ENCODE assay signal across 2 cellular contexts in genomic region chr7:106282374-106282773, GRCh38.
TF ChIP-seq lines count a peak whose summit lies in the region.

No MANE protein-coding gene starts in this region.

TF ChIP-seq in K562, 482 proteins besides CTCF, POLR2A, EP300 and RAD21 (continued from another document and continues in another):
- TF ChIP-seq ILF3 (IDR thresholded peaks at IDR 0.05; ENCODE audit: borderline replicate concordance) (0 out of 2 replicates have a peak, but pooled peaks have one; percentile 8), NR2C1 (IDR thresholded peaks at IDR 0.05) (no peak), NR2C1 (tag; IDR thresholded peaks at IDR 0.05) (no peak), CXXC5 (CRISPR knock-in tag; IDR thresholded peaks at IDR 0.05) (0 out of 2 replicates have a peak, but pooled peaks have one; percentile 4), HOXB6 (CRISPR knock-in tag; IDR thresholded peaks at IDR 0.05; ENCODE audit: borderline replicate concordance) (peak; percentile 66; the same call in 1 of the 2 replicates), ZNF449 (CRISPR knock-in tag; IDR thresholded peaks at IDR 0.05) (0 out of 2 replicates have a peak, but pooled peaks have one; percentile 16), MECOM (CRISPR knock-in tag; IDR thresholded peaks at IDR 0.05) (no peak), SIN3A (IDR thresholded peaks at IDR 0.05; ENCODE audit: borderline replicate concordance in 2 of 2, control insufficient read depth in 1 of 2, low read depth in 2 of 2, low read length in 2 of 2) (0 out of 4 replicates have a peak, but pooled peaks of 1 of the 2 experiments have one; percentile 7), TEAD4 (IDR thresholded peaks at IDR 0.05; ENCODE audit: low read length) (peak; percentile 7; the same call in 1 of the 2 replicates), TEAD4 (CRISPR knock-in tag; IDR thresholded peaks at IDR 0.05; ENCODE audit: borderline replicate concordance) (no peak), ZBTB9 (CRISPR knock-in tag; IDR thresholded peaks at IDR 0.05) (0 out of 2 replicates have a peak, but pooled peaks have one; percentile 24), SOX6 (IDR thresholded peaks at IDR 0.05) (0 out of 2 replicates have a peak, but pooled peaks have one; percentile 9), HMBOX1 (IDR thresholded peaks at IDR 0.05) (peak; percentile 69), PTRF (tag; IDR thresholded peaks at IDR 0.05) (no peak), ZNF431 (CRISPR knock-in tag; IDR thresholded peaks at IDR 0.05) (no peak)

TF ChIP-seq in neural cell, 6 proteins besides CTCF, POLR2A, EP300 and RAD21 (continued from another document):
- no peak for TF ChIP-seq MXI1 (conservative IDR thresholded peaks at IDR 0.05; ENCODE audit: poor library complexity, severe bottlenecking)
- TF ChIP-seq REST (IDR thresholded peaks at IDR 0.05; ENCODE audit: borderline replicate concordance) = no peak
